In the genomic region with DNA sequence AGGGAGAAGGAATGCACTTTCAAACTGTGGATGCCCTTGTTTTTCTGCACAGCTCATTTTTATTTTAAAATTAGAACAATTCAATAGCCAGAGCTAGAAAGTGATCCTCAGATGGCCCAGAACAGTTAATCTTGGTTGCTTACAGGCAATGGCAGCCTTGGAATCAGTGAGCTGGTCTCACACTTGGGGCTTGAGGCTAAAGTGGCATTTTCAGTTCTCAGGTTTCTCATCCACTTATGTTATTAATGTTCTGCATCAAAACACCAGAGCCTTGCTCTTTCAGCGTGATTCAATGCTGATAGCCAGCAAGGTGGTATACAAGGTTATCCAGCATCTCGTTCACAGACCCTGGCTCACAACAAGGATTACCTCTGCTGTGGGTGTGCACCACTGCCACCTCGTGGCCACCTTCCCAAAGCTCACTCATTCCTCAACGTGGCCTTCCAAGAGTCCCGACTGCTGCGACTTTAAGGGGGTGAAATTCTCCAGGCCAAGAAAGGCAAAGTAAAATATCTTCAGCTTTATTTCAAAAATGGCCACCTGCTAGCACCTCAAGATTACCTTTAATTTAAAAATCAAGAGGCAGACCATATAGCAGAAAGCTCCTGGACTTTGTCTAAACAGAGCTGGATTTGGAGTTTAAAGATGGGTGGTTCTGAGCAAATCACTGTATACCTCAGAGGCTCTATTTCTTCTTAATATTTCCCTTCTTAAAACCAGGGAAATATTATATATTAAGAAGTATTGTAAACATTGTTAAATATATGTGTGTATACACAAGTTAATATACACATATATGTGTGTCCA, we compare ENCODE assay signal across 9 cellular contexts. TPM values are rescaled to one million over a fixed set of nuclear protein-coding genes. Genes with fewer than 3 reads are reported as not detected.
DNase-seq lines count a peak whose midpoint lies in the region; ATAC-seq, FAIRE-seq and TF ChIP-seq lines count a peak whose summit lies in the region.
"Had no signal": no experiment of that assay in that cellular context is flagged by ENCODE, and none has a peak within 500 bp of the region (broad histone marks: within the 10 kb centered on the region; RNA-seq: fewer than 3 reads in every experiment).

No MANE protein-coding gene starts in this region.

- no peak overlapping the region for H3K4me3 ChIP-seq in NT2/D1 (ENCODE audit: insufficient read length, low read depth)
- H3K4me3 ChIP-seq in heart right ventricle: no peak overlapping the region

- peak; percentile 97 for ATAC-seq in HG03159 (IDR thresholded peaks at IDR 0.05; ENCODE audit: unreplicated experiment)
- peak in 6 of 8 donors; percentile 61 to 90 (median 80) for ATAC-seq in heart right ventricle

- H3K4me1 ChIP-seq in NT2/D1 (ENCODE audit: insufficient read depth, insufficient read length): no peaks in the 10 kb centered on the region
- no peaks in the 10 kb centered on the region for H3K4me1 ChIP-seq in heart right ventricle

- H3K27ac ChIP-seq in heart right ventricle: no peak overlapping the region

- no peak for FAIRE-seq in D721Med (lab: Jason Lieb, UNC)

- H3K27me3 ChIP-seq in NT2/D1 (ENCODE audit: insufficient read depth, insufficient read length): no peaks in the 10 kb centered on the region
- H3K27me3 ChIP-seq in heart right ventricle: no peaks in the 10 kb centered on the region

- no peak overlapping the region for H3K9ac ChIP-seq in NT2/D1 (ENCODE audit: insufficient read length, low read depth)

- H3K9me3 ChIP-seq in NT2/D1 (ENCODE audit: insufficient read depth, low read length) (no peaks in the 10 kb centered on the region), heart right ventricle (peaks cover 0 to 13% (median 0%) of the 10 kb centered on the region in 11 donors)

- H3K36me3 ChIP-seq in NT2/D1 (ENCODE audit: insufficient read depth, insufficient read length, low read length): no peaks in the 10 kb centered on the region
- H3K36me3 ChIP-seq in heart right ventricle: no peaks in the 10 kb centered on the region

- 9 to 11% methylated on average over 6 of the region's 6 CpGs for WGBS in heart right ventricle, 2 donors

- intact Hi-C loops in heart right ventricle (cut with DNase I): loop anchor here in 1 of 10 donors (10.0 kb wide), 1 partner anchor 62 kb away; no protein-coding TSS in a partner anchor

- TF ChIP-seq CTCF in D721Med (IDR thresholded peaks at IDR 0.05; ENCODE audit: insufficient read depth, missing control alignments) (peak; percentile 93), heart right ventricle (IDR thresholded peaks at IDR 0.05) (peak; percentile 52 to 81 (median 74))

- DNase-seq in D721Med (ENCODE audit: insufficient read length, low spot score) (no peak), GM19240 (ENCODE audit: insufficient read length, low spot score) (peak; percentile 15), NT2/D1 (ENCODE audit: low read depth, low spot score) (peak; percentile 46), heart right ventricle (peak; percentile 48 to 62), pulmonary artery endothelial cell (ENCODE audit: low read depth, low spot score) (peak; percentile 2), HCEC 1CT (no peak)
- DNase-seq in activated naive CD4-positive, alpha-beta T cell treated with Interleukin-2 at 50 U/mL for 16 hours: peak; percentile 42

RNA-seq across cellular contexts. Expression of a gene that starts 34.2 kb away (rescaled TPM):
- not detected for total RNA-seq in heart right ventricle
- not detected for polyA plus RNA-seq in heart right ventricle
- total RNA-seq in pulmonary artery endothelial cell: not detected in 2 replicates
- polyA plus RNA-seq: adipose tissue had no signal

Comparison
In these comparisons a context has a peak if more than half of its experiments do, and no peak if none do; other contexts are left out.
1. DNase-seq: peak in GM19240 (single experiment), NT2/D1 (single experiment), activated naive CD4-positive, alpha-beta T cell treated with Interleukin-2 at 50 U/mL for 16 hours (single experiment), heart right ventricle (2 of 2) and pulmonary artery endothelial cell (single experiment); none in D721Med (single experiment) and HCEC 1CT (single experiment).